ENCODE assay signal across 18 cellular contexts in genomic region chr7:2859952-2860351, GRCh38. TPM values are rescaled to one million over a fixed set of nuclear protein-coding genes. Genes with fewer than 3 reads are reported as not detected.
DNase-seq lines count a peak whose midpoint lies in the region; ATAC-seq, FAIRE-seq and TF ChIP-seq lines count a peak whose summit lies in the region.
"Had no signal": no experiment of that assay in that cellular context is flagged by ENCODE, and none has a peak within 500 bp of the region (broad histone marks: within the 10 kb centered on the region; RNA-seq: fewer than 3 reads in every experiment).

No MANE protein-coding gene starts in this region.

- intact Hi-C loops in breast epithelium (cut with DNase I; ENCODE audit: low total_unique reads), result no loop called here
- intact Hi-C loops in mammary epithelial cell (cut with micrococcal nuclease), result loop anchor here (5.0 to 10.0 kb wide), 2 partner anchors 103 to 1035 kb away; no protein-coding TSS in a partner anchor
- intact Hi-C loops in body of pancreas (cut with DNase I), result no loop called here

- no peak overlapping the region for H2AFZ ChIP-seq in mammary epithelial cell (ENCODE audit: low read depth, low read length)

- H3K36me3 Mint-ChIP-seq in progenitor cell of endocrine pancreas (ENCODE audit: insufficient read depth), result no peaks in the 10 kb centered on the region
- H3K36me3 Mint-ChIP-seq in type B pancreatic cell, result no peaks in the 10 kb centered on the region
- H3K36me3 Mint-ChIP-seq in T-cell, result peaks cover 10% of the 10 kb centered on the region
- H3K36me3 Mint-ChIP-seq in immature natural killer cell, result no peaks in the 10 kb centered on the region

- CTCF ChIA-PET in mammary epithelial cell (lab: Charles Lee; ENCODE audit: low non-redundant PET) (no interaction called here), T-cell (lab: Charles Lee) (no interaction called here)

- H3K4me1 Mint-ChIP-seq in progenitor cell of endocrine pancreas (ENCODE audit: low read depth) (peaks cover 28% of the 10 kb centered on the region), type B pancreatic cell (ENCODE audit: unreplicated experiment) (peaks cover 18% of the 10 kb centered on the region), T-cell (peaks cover 20 to 28% (median 25%) of the 10 kb centered on the region in 3 donors), immature natural killer cell (peaks cover 22 to 29% of the 10 kb centered on the region in 2 donors)

- TF ChIP-seq POLR2A in breast epithelium (IDR thresholded peaks at IDR 0.05) (no peak), body of pancreas (IDR thresholded peaks at IDR 0.05) (no peak), H54 (IDR thresholded peaks at IDR 0.05; ENCODE audit: low read depth, low read length) (no peak)

- H3K4me2 ChIP-seq in mammary epithelial cell (ENCODE audit: insufficient read depth, low read depth, low read length), result no peak overlapping the region

- no peak overlapping the region for H3K9ac ChIP-seq in mammary epithelial cell (ENCODE audit: insufficient read depth, low read length)

- no peaks in the 10 kb centered on the region for H3K9me3 ChIP-seq in breast epithelium
- H3K9me3 ChIP-seq in mammary epithelial cell (replicated peaks; ENCODE audit: insufficient read depth, low read length), result no peaks in the 10 kb centered on the region
- H3K9me3 ChIP-seq in body of pancreas, result no peaks in the 10 kb centered on the region
- H3K9me3 ChIP-seq: BE2C, HAP-1 had no signal

- no peaks in the 10 kb centered on the region for H3K79me2 ChIP-seq in mammary epithelial cell (ENCODE audit: insufficient read depth, low read length)

- no peak for TF ChIP-seq CTCF in breast epithelium (IDR thresholded peaks at IDR 0.05)
- no peak for TF ChIP-seq CTCF in mammary epithelial cell (conservative IDR thresholded peaks at IDR 0.05 in 1 of 2, IDR thresholded peaks at IDR 0.05 in 1 of 2; ENCODE audit: extremely low read depth in 1 of 2, insufficient read depth in 1 of 2, low read depth in 1 of 2, low read length in 2 of 2)
- no peak for TF ChIP-seq CTCF in body of pancreas (IDR thresholded peaks at IDR 0.05)
- no peak for TF ChIP-seq CTCF in progenitor cell of endocrine pancreas (IDR thresholded peaks at IDR 0.05; ENCODE audit: unreplicated experiment)
- no peak for TF ChIP-seq CTCF in type B pancreatic cell (conservative IDR thresholded peaks at IDR 0.05)

- peak overlapping the region; percentile 50 to 52 for H3K27ac ChIP-seq in breast epithelium
- no peak overlapping the region for H3K27ac ChIP-seq in mammary epithelial cell (ENCODE audit: insufficient read depth, low read depth, low read length)
- H3K27ac ChIP-seq in body of pancreas, result peak overlapping the region; percentile 69 to 92 (median 82)
- H3K27ac ChIP-seq: HL-60 had no signal

- no peaks in the 10 kb centered on the region for H3K9me3 Mint-ChIP-seq in progenitor cell of endocrine pancreas (ENCODE audit: low read depth)
- H3K9me3 Mint-ChIP-seq in type B pancreatic cell, result no peaks in the 10 kb centered on the region
- no peaks in the 10 kb centered on the region for H3K9me3 Mint-ChIP-seq in T-cell
- H3K9me3 Mint-ChIP-seq in immature natural killer cell, result no peaks in the 10 kb centered on the region
- H3K9me3 Mint-ChIP-seq: CD4-positive, alpha-beta T cell had no signal

- in situ Hi-C loops in mammary epithelial cell (cut with MboI; ENCODE audit: low sequenced_read_pairs in 2 of 2), result loop anchor here in 1 of 2 donors (25.0 kb wide), 2 partner anchors 1777 to 1902 kb away; no protein-coding TSS in a partner anchor

- H3K4me1 ChIP-seq in breast epithelium, result peaks cover 0 to 11% of the 10 kb centered on the region in 2 donors
- peaks cover 21% of the 10 kb centered on the region for H3K4me1 ChIP-seq in mammary epithelial cell (ENCODE audit: insufficient read depth, low read length)
- peaks cover 22% of the 10 kb centered on the region for H3K4me1 ChIP-seq in body of pancreas
- H3K4me1 ChIP-seq: HAP-1 had no signal

- H3K36me3 ChIP-seq in breast epithelium (no peaks in the 10 kb centered on the region), mammary epithelial cell (ENCODE audit: insufficient read depth, low read length) (no peaks in the 10 kb centered on the region), body of pancreas (replicated peaks in 1 of 2; ENCODE audit: insufficient read depth in 1 of 2, low read depth in 2 of 2) (no peaks in the 10 kb centered on the region)
- H3K36me3 ChIP-seq: BE2C, HAP-1 had no signal

- no TSS peak for BruUV-seq in mammary epithelial cell (replicated peaks; lab: Mats Ljungman, UMichigan)

- peak; percentile 49 for ATAC-seq in body of pancreas
- no peak for ATAC-seq in T-cell (replicated peaks in 1 of 4)
- ATAC-seq: GM12878 had no signal

- no peak for FAIRE-seq in H54 (lab: Jason Lieb, UNC)
- FAIRE-seq: GM12878 had no signal

- no peak overlapping the region for H3K4me3 Mint-ChIP-seq in progenitor cell of endocrine pancreas (ENCODE audit: low read depth)
- H3K4me3 Mint-ChIP-seq in type B pancreatic cell, result no peak overlapping the region
- no peak overlapping the region for H3K4me3 Mint-ChIP-seq in T-cell
- H3K4me3 Mint-ChIP-seq in immature natural killer cell, result no peak overlapping the region
- H3K4me3 Mint-ChIP-seq: CD4-positive, alpha-beta T cell had no signal

- peak overlapping the region; percentile 68 for H3K27ac Mint-ChIP-seq in progenitor cell of endocrine pancreas
- peak overlapping the region; percentile 40 for H3K27ac Mint-ChIP-seq in type B pancreatic cell
- no peak overlapping the region for H3K27ac Mint-ChIP-seq in T-cell
- peak overlapping the region in 1 of 6 donors; percentile 40 for H3K27ac Mint-ChIP-seq in immature natural killer cell
- H3K27ac Mint-ChIP-seq: CD4-positive, alpha-beta T cell had no signal

- H3K27me3 ChIP-seq in breast epithelium (no peaks in the 10 kb centered on the region), mammary epithelial cell (ENCODE audit: insufficient read depth, low read length) (no peaks in the 10 kb centered on the region), body of pancreas (no peaks in the 10 kb centered on the region)
- H3K27me3 ChIP-seq: BE2C had no signal

- POLR2A ChIA-PET in T-cell (lab: Charles Lee), result no interaction called here

- DNase-seq in breast epithelium (ENCODE audit: low spot score in 2 of 2) (no peak), mammary epithelial cell (no peak), body of pancreas (peak; percentile 57 to 80 (median 64)), progenitor cell of endocrine pancreas (ENCODE audit: low spot score, unreplicated experiment) (no peak), type B pancreatic cell (ENCODE audit: extremely low spot score, unreplicated experiment) (no peak), T-cell (no peak), immature natural killer cell (no peak), H54 (ENCODE audit: insufficient read length, low spot score) (no peak)
- DNase-seq: BE2C; CD4-positive, alpha-beta T cell; EL; NCI-H1694; NCI-H748 treated with DMSO at 0.1 percent for 48 hours; NK-92 treated with Interleukin-12 subunit alpha and Interleukin-12 subunit beta, amount 100 ng/mL, for 24 hours; Right ventricle myocardium superior had no signal

- no peaks in the 10 kb centered on the region for H3K27me3 Mint-ChIP-seq in progenitor cell of endocrine pancreas
- H3K27me3 Mint-ChIP-seq in type B pancreatic cell, result no peaks in the 10 kb centered on the region
- H3K27me3 Mint-ChIP-seq in T-cell, result no peaks in the 10 kb centered on the region
- peaks cover 7 to 24% (median 12%) of the 10 kb centered on the region in 3 donors for H3K27me3 Mint-ChIP-seq in immature natural killer cell (ENCODE audit: low read depth in 3 of 3)
- H3K27me3 Mint-ChIP-seq: CD4-positive, alpha-beta T cell had no signal

- 93% methylated on average over 4 of the region's 6 CpGs for WGBS in mammary epithelial cell (ENCODE audit: low coverage, missing lambda C conversion rate)
- 68 to 71% methylated on average over 6 of the region's 6 CpGs for WGBS in body of pancreas, 2 donors

- H3K4me3 ChIP-seq in breast epithelium (no peak overlapping the region), mammary epithelial cell (replicated peaks in 1 of 3; ENCODE audit: insufficient read depth in 1 of 3, low read depth in 2 of 3, low read length in 3 of 3) (no peak overlapping the region), body of pancreas (no peak overlapping the region)
- H3K4me3 ChIP-seq: GM12878, HAP-1 had no signal

- no peaks in the 10 kb centered on the region for H4K20me1 ChIP-seq in mammary epithelial cell (ENCODE audit: insufficient read depth, low read length)

- dilution Hi-C loops in mammary epithelial cell (cut with HindIII; ENCODE audit: low sequenced_read_pairs), result loop anchor here (10.0 kb wide), 1 partner anchor 55 kb away; no protein-coding TSS in a partner anchor

RNA-seq across cellular contexts. Expression of gene GNA12, which starts 15.8 kb away (rescaled TPM):
- total RNA-seq in breast epithelium (10 to 100 TPM; 11.3 to 31.4 (median 24.9) TPM), mammary epithelial cell (10 to 100 TPM; 26.2 to 46.0 TPM), body of pancreas (10 to 100 TPM; 12.2 to 17.5 TPM), progenitor cell of endocrine pancreas (65.4 and 68.6 TPM in 2 replicates), type B pancreatic cell (ENCODE audit: low replicate concordance) (37.9 and 46.2 TPM in 2 replicates), T-cell (10 to 100 TPM; 17.9 to 22.5 (median 22.1) TPM)
- polyA plus RNA-seq in mammary epithelial cell (67.7 TPM), immature natural killer cell (1 to 10 TPM; 4.7 to 6.1 (median 4.8) TPM)
- polyA minus RNA-seq in mammary epithelial cell, result 60.6 TPM

Comparison
In these comparisons a context has a peak if more than half of its experiments do, and no peak if none do; other contexts are left out.
1. DNase-seq: peak in body of pancreas (4 of 4); none in breast epithelium (0 of 2), mammary epithelial cell (single experiment), progenitor cell of endocrine pancreas (single experiment), type B pancreatic cell (single experiment), T-cell (0 of 34), immature natural killer cell (0 of 3) and H54 (single experiment).
2. H3K27ac Mint-ChIP-seq: peak in progenitor cell of endocrine pancreas (single experiment) and type B pancreatic cell (single experiment); none in T-cell (0 of 2).